ENCODE assay signal across 8 cellular contexts in genomic region chr7:157011333-157012112, GRCh38. TPM values are rescaled to one million over a fixed set of nuclear protein-coding genes. Genes with fewer than 3 reads are reported as not detected.
DNase-seq lines count a peak whose midpoint lies in the region; ATAC-seq and TF ChIP-seq lines count a peak whose summit lies in the region.
"Had no signal": no experiment of that assay in that cellular context is flagged by ENCODE, and none has a peak within 500 bp of the region (broad histone marks: within the 10 kb centered on the region; RNA-seq: fewer than 3 reads in every experiment).

No MANE protein-coding gene starts in this region.

- H3K9me3 ChIP-seq in body of pancreas = no peaks in the 10 kb centered on the region

- H3K4me3 ChIP-seq in LNCaP clone FGC (ENCODE audit: low read depth, low read length) (peak overlapping the region; percentile 76), body of pancreas (peak overlapping the region; percentile 25 to 43), rectal smooth muscle tissue (ENCODE audit: low read length) (peak overlapping the region; percentile 54)

- TF ChIP-seq POLR2A in body of pancreas (IDR thresholded peaks at IDR 0.05) = no peak

- H3K36me3 ChIP-seq in body of pancreas (replicated peaks in 1 of 2; ENCODE audit: insufficient read depth in 1 of 2, low read depth in 2 of 2) (no peaks in the 10 kb centered on the region), rectal smooth muscle tissue (ENCODE audit: control insufficient read depth, insufficient read depth, low read length) (no peaks in the 10 kb centered on the region)

- H3K27me3 ChIP-seq in body of pancreas = no peaks in the 10 kb centered on the region
- peaks cover 29% of the 10 kb centered on the region for H3K27me3 ChIP-seq in rectal smooth muscle tissue (ENCODE audit: control insufficient read depth, insufficient read depth, low read length)

- peak; percentile 12 for ATAC-seq in GM18519 (IDR thresholded peaks at IDR 0.05; ENCODE audit: low FRiP score, unreplicated experiment)
- no peak for ATAC-seq in body of pancreas
- ATAC-seq in HG02852 (IDR thresholded peaks at IDR 0.05; ENCODE audit: unreplicated experiment) = no peak
- ATAC-seq in HG02571 (IDR thresholded peaks at IDR 0.05; ENCODE audit: unreplicated experiment) = no peak

- 0 to 4% methylated on average over 22 to 37 of the region's 37 CpGs for WGBS in body of pancreas, 2 donors

- intact Hi-C loops in body of pancreas (cut with DNase I) = no loop called here

- peak overlapping the region; percentile 72 to 84 (median 82) for H3K27ac ChIP-seq in body of pancreas
- no peak overlapping the region for H3K27ac ChIP-seq in rectal smooth muscle tissue (ENCODE audit: low read depth, low read length)
- H3K27ac ChIP-seq: HL-60 had no signal

- no peak for DNase-seq in LNCaP clone FGC (ENCODE audit: low read depth)
- peak in 2 of 4 donors; percentile 36 to 45 for DNase-seq in body of pancreas
- DNase-seq in foreskin melanocyte = no peak

- H3K9ac ChIP-seq in rectal smooth muscle tissue (ENCODE audit: low read length) = no peak overlapping the region

- H3K4me1 ChIP-seq in body of pancreas (peaks cover 44% of the 10 kb centered on the region), rectal smooth muscle tissue (ENCODE audit: control insufficient read depth, insufficient read depth, low read length) (no peaks in the 10 kb centered on the region)

- TF ChIP-seq CTCF in LNCaP clone FGC (IDR thresholded peaks at IDR 0.05; ENCODE audit: control insufficient read depth, extremely low read depth, insufficient read depth) (no peak), body of pancreas (IDR thresholded peaks at IDR 0.05) (no peak)

RNA-seq across cellular contexts. Expression of gene MNX1, which starts 1.1 kb away (rescaled TPM):
- total RNA-seq in body of pancreas = 10 to 100 TPM; 14.3 to 39.6 TPM
